In genomic region chr1:212749924-212750535, GRCh38 we compare ENCODE assay signal across 8 cellular contexts. TPM values are rescaled to one million over a fixed set of nuclear protein-coding genes. Genes with fewer than 3 reads are reported as not detected.
DNase-seq lines count a peak whose midpoint lies in the region; ATAC-seq, FAIRE-seq and TF ChIP-seq lines count a peak whose summit lies in the region.

No MANE protein-coding gene starts in this region.

- H2BK12ac ChIP-seq in H1 (ENCODE audit: low read depth, low read length) = 0 out of 2 replicates have a peak overlapping the region, but pooled peaks have one; percentile 21

- peak; percentile 48 to 64 for TF ChIP-seq RAD21 in H1 (IDR thresholded peaks at IDR 0.05 in 1 of 2, conservative IDR thresholded peaks at IDR 0.05 in 1 of 2; ENCODE audit: low read depth in 2 of 2, low read length in 2 of 2)

- H3K27ac ChIP-seq in H1 (ENCODE audit: low read depth, low read length) = no peak overlapping the region

- no peaks in the 10 kb centered on the region for H3K27me3 ChIP-seq in H1 (replicated peaks in 1 of 4; ENCODE audit: control insufficient read depth in 3 of 4, extremely low read depth in 1 of 4, insufficient read depth in 3 of 4, low read length in 3 of 4)

- WGBS in H1 (ENCODE audit: extremely low coverage in 1 of 2, insufficient coverage in 1 of 2, insufficient read length in 1 of 2, insufficient replicate concordance in 2 of 2, low coverage in 1 of 2, low lambda C conversion rate in 2 of 2, missing lambda C conversion rate in 1 of 2), 2 experiments = 51% methylated on average over 4 of the region's 4 CpGs; no CpG with 5 or more reads in 1 of the 2 experiments

- H3K4me1 ChIP-seq in H1 (replicated peaks in 1 of 4; ENCODE audit: control insufficient read depth in 3 of 4, insufficient read depth in 4 of 4, low read length in 3 of 4) (peaks cover 0 to 10% (median 8%) of the 10 kb centered on the region in 4 experiments; a peak in 5 of 7 replicates), mucosa of descending colon (ENCODE audit: low read depth) (no peaks in the 10 kb centered on the region)

- TF ChIP-seq POLR2A in H1 (IDR thresholded peaks at IDR 0.05; ENCODE audit: control extremely low read depth in 1 of 2, low read depth in 2 of 2, low read length in 2 of 2) = no peak

- peak; percentile 85 for ATAC-seq in mucosa of descending colon
- ATAC-seq in HG03469 (IDR thresholded peaks at IDR 0.05; ENCODE audit: unreplicated experiment) = no peak

- no peak overlapping the region for H2BK120ac ChIP-seq in H1 (replicated peaks; ENCODE audit: low read depth, low read length)

- FAIRE-seq in H1 (lab: Jason Lieb, UNC) = peak; percentile 32

- H3K18ac ChIP-seq in H1 (ENCODE audit: extremely low read depth, low read length) = 0 out of 2 replicates have a peak overlapping the region, but pooled peaks have one; percentile 57

- H4K5ac ChIP-seq in H1 (ENCODE audit: insufficient read length, low read depth, low read length) = no peak overlapping the region

- H3K4ac ChIP-seq in H1 (replicated peaks; ENCODE audit: insufficient read length, low read depth, low read length) = no peak overlapping the region

- H2BK5ac ChIP-seq in H1 (ENCODE audit: low read depth, low read length) = peak overlapping the region; percentile 86; the same call in 1 of the 2 replicates

- H3K4me1 Mint-ChIP-seq in activated CD4-positive, alpha-beta T cell treated with anti-CD3 and anti-CD28 coated beads, Interleukin-2, amount 10 ng/mL, durations not matched to agents 24 days and 14 days = peaks cover 39% of the 10 kb centered on the region

- no peak for TF ChIP-seq EP300 in H1 (IDR thresholded peaks at IDR 0.05; ENCODE audit: borderline replicate concordance in 1 of 2, low read depth in 2 of 2, low read length in 2 of 2)

- H2AFZ ChIP-seq in H1 (ENCODE audit: low read length) = no peak overlapping the region

- intact Hi-C loops in activated CD4-positive, alpha-beta T cell treated with anti-CD3 and anti-CD28 coated beads, Interleukin-2, amount 10 ng/mL, durations not matched to agents 24 days and 14 days (cut with micrococcal nuclease) = no loop called here
- intact Hi-C loops in mucosa of descending colon (cut with DNase I, micrococcal nuclease) = no loop called here

- H3K9me3 Mint-ChIP-seq in activated CD4-positive, alpha-beta T cell treated with anti-CD3 and anti-CD28 coated beads, Interleukin-2, amount 10 ng/mL, durations not matched to agents 24 days and 14 days = no peaks in the 10 kb centered on the region

- 0 out of 2 replicates have a peak overlapping the region, but pooled peaks have one; percentile 41 for H2BK20ac ChIP-seq in H1 (ENCODE audit: low read length)

- H3K9ac ChIP-seq in H1 (replicated peaks in 1 of 4; ENCODE audit: extremely low read depth in 1 of 4, low read depth in 3 of 4, low read length in 3 of 4) = no peak overlapping the region

- no peak overlapping the region for H4K91ac ChIP-seq in H1 (replicated peaks; ENCODE audit: insufficient read length, low read length)

- CTCF ChIA-PET in H1 (lab: Charles Lee; ENCODE audit: partially characterized antibody) = interaction anchor here (0.6 to 4.8 kb wide), 58 partner anchors 7 to 421 kb away, joined by 3 to 36 read pairs (median 4); partner anchors contain the start of genes ATF3, BATF3 and VASH2

- no peaks in the 10 kb centered on the region for H3K9me3 ChIP-seq in H1 (ENCODE audit: insufficient read depth in 2 of 2, low read depth in 1 of 2, low read length in 1 of 2)
- no peaks in the 10 kb centered on the region for H3K9me3 ChIP-seq in mucosa of descending colon

- H3K23ac ChIP-seq in H1 (ENCODE audit: insufficient read length) = no peak overlapping the region

- peaks cover 17% of the 10 kb centered on the region for H3K36me3 Mint-ChIP-seq in activated CD4-positive, alpha-beta T cell treated with anti-CD3 and anti-CD28 coated beads, Interleukin-2, amount 10 ng/mL, durations not matched to agents 24 days and 14 days (ENCODE audit: low read depth)

- no peak overlapping the region for H3K56ac ChIP-seq in H1 (replicated peaks; ENCODE audit: insufficient read length, low read depth, low read length)

- H3K27ac Mint-ChIP-seq in activated CD4-positive, alpha-beta T cell treated with anti-CD3 and anti-CD28 coated beads, Interleukin-2, amount 10 ng/mL, durations not matched to agents 24 days and 14 days = peak overlapping the region; percentile 1

- H3K27me3 Mint-ChIP-seq in activated CD4-positive, alpha-beta T cell treated with anti-CD3 and anti-CD28 coated beads, Interleukin-2, amount 10 ng/mL, durations not matched to agents 24 days and 14 days = no peaks in the 10 kb centered on the region

- no peak for DNase-seq in activated CD4-positive, alpha-beta T cell treated with anti-CD3 and anti-CD28 coated beads, Interleukin-2, amount 10 ng/mL, durations not matched to agents 24 days and 14 days
- DNase-seq in activated CD4-positive, alpha-beta T cell treated with anti-CD3 and anti-CD28 coated beads, Interleukin-2, amount 50 U/mL, for 4 hours = no peak
- DNase-seq in KG1 (lab: John Stamatoyannopoulos, UW) = peak; percentile 22
- DNase-seq in RPMI8226 = peak; percentile 39
- no peak for DNase-seq in H1 (ENCODE audit: low read depth in 1 of 2, low spot score in 2 of 2)
- DNase-seq in mucosa of descending colon = no peak
- no peak for DNase-seq in stimulated activated CD4-positive, alpha-beta T cell treated with anti-CD3 and anti-CD28 coated beads, Interleukin-2, amount 100 ng/mL, for 24 hours

- H2BK15ac ChIP-seq in H1 (ENCODE audit: low read length) = peak overlapping the region; percentile 61; the same call in 1 of the 2 replicates

- H4K8ac ChIP-seq in H1 (ENCODE audit: extremely low read depth, insufficient read depth, low read length) = no peak overlapping the region

- peaks cover 2% of the 10 kb centered on the region; the same call in 1 of the 2 replicates for H3K79me1 ChIP-seq in H1 (ENCODE audit: low read depth, low read length)

- H3K79me2 ChIP-seq in H1 (ENCODE audit: control insufficient read depth in 1 of 2, insufficient read depth in 2 of 2, low read length in 2 of 2) = peaks cover 0 to 9% of the 10 kb centered on the region in 2 experiments; a peak in 2 of 4 replicates

- H3K4me3 ChIP-seq in H1 (ENCODE audit: extremely low read depth in 1 of 4, insufficient read depth in 2 of 4, low read depth in 3 of 4, low read length in 4 of 4) (no peak overlapping the region), mucosa of descending colon (no peak overlapping the region)

- H4K20me1 ChIP-seq in H1 (replicated peaks in 1 of 2; ENCODE audit: control insufficient read depth in 1 of 2, insufficient read depth in 2 of 2, low read length in 2 of 2) = peaks cover 0 to 5% of the 10 kb centered on the region in 2 experiments

- peak overlapping the region in 1 of 2 experiments; percentile 48; a peak in 2 of 4 replicates for H3K4me2 ChIP-seq in H1 (ENCODE audit: insufficient read depth in 1 of 2, low read depth in 2 of 2, low read length in 2 of 2)

- TF ChIP-seq CTCF in H1 (IDR thresholded peaks at IDR 0.05; ENCODE audit: control extremely low read depth in 1 of 3, insufficient read depth in 1 of 3, low read depth in 1 of 3, low read length in 3 of 3) (peak in 2 of 3 experiments; percentile 68 to 80; a peak in 3 of 4 replicates), mucosa of descending colon (IDR thresholded peaks at IDR 0.05) (peak; percentile 40)

- H3K14ac ChIP-seq in H1 (ENCODE audit: insufficient read length) = no peak overlapping the region

- H3K23me2 ChIP-seq in H1 (ENCODE audit: low read depth, low read length) = 0 out of 2 replicates have a peak, but pooled peaks cover 3% of the 10 kb centered on the region

- H2AK5ac ChIP-seq in H1 (ENCODE audit: low read depth, low read length) = peak overlapping the region; percentile 90; the same call in 1 of the 2 replicates

- peak overlapping the region; percentile 22 for H3K4me3 Mint-ChIP-seq in activated CD4-positive, alpha-beta T cell treated with anti-CD3 and anti-CD28 coated beads, Interleukin-2, amount 10 ng/mL, durations not matched to agents 24 days and 14 days

- H3K36me3 ChIP-seq in H1 (ENCODE audit: control insufficient read depth in 2 of 4, insufficient read depth in 4 of 4, low read length in 3 of 4) (no peaks in the 10 kb centered on the region; a peak in 1 of 8 replicates), mucosa of descending colon (ENCODE audit: low read depth) (no peaks in the 10 kb centered on the region)

- POLR2A ChIA-PET in H1 (lab: Charles Lee; ENCODE audit: partially characterized antibody) = interaction anchor here (0.6 to 1.7 kb wide), 4 partner anchors 110 to 160 kb away, joined by 3 to 4 read pairs (median 4); partner anchors contain the start of gene ATF3

RNA-seq across cellular contexts. Expression of gene NSL1, which starts 41.5 kb away (rescaled TPM):
- total RNA-seq in activated CD4-positive, alpha-beta T cell treated with anti-CD3 and anti-CD28 coated beads, Interleukin-2, amount 10 ng/mL, durations not matched to agents 24 days and 14 days = 37.3 and 40.0 TPM in 2 replicates
- 48.3 and 51.7 TPM in 2 replicates for total RNA-seq in H1 (2021; fragmentation: NEBNext Ultra II Directional; extraction: Animal tissue kit (Norgen Biotek cat#: 25700))
- polyA plus RNA-seq in H1 (2011; rRNA removed) = 25.4 and 33.8 TPM in 2 replicates
- 28.9 TPM for polyA plus RNA-seq in H1 (2011; cell fraction: cytosol; rRNA removed)
- 22.0 TPM for polyA plus RNA-seq in H1 (2011; cell fraction: nucleus; rRNA removed)
- 29.9 to 36.1 TPM (median 34.8 TPM) in 4 replicates for polyA plus RNA-seq in H1 (2012, experiment 1 of 2)
- polyA plus RNA-seq in H1 (2012, experiment 2 of 2) = 9.6 TPM
- 30.7 TPM for polyA plus RNA-seq in H1 (2013, experiment 1 of 2)
- 32.4 TPM for polyA plus RNA-seq in H1 (2013, experiment 2 of 2)
- polyA minus RNA-seq in H1 (2011; rRNA and poly(A)+ RNA removed) = 20.6 and 28.6 TPM in 2 replicates
- polyA minus RNA-seq in H1 (2011; cell fraction: cytosol; rRNA and poly(A)+ RNA removed) = 25.8 TPM
- polyA minus RNA-seq in H1 (2011; cell fraction: nucleus; rRNA and poly(A)+ RNA removed) = 70.4 TPM
- 10 to 100 TPM; 20.4 to 25.3 (median 21.5) TPM for total RNA-seq in mucosa of descending colon

RNA-seq across cellular contexts. Expression of gene TATDN3, which starts 41.7 kb away (rescaled TPM):
- 15.1 and 16.2 TPM in 2 replicates for total RNA-seq in activated CD4-positive, alpha-beta T cell treated with anti-CD3 and anti-CD28 coated beads, Interleukin-2, amount 10 ng/mL, durations not matched to agents 24 days and 14 days
- total RNA-seq in H1 (2021; fragmentation: NEBNext Ultra II Directional; extraction: Animal tissue kit (Norgen Biotek cat#: 25700)) = 15.6 and 19.4 TPM in 2 replicates
- polyA plus RNA-seq in H1 (2011; rRNA removed) = 5.3 and 6.9 TPM in 2 replicates
- polyA plus RNA-seq in H1 (2011; cell fraction: cytosol; rRNA removed) = 11.1 TPM
- 3.0 TPM for polyA plus RNA-seq in H1 (2011; cell fraction: nucleus; rRNA removed)
- polyA plus RNA-seq in H1 (2012, experiment 1 of 2) = 12.1 to 17.3 TPM (median 14.8 TPM) in 4 replicates
- polyA plus RNA-seq in H1 (2012, experiment 2 of 2) = 3.9 TPM
- polyA plus RNA-seq in H1 (2013, experiment 1 of 2) = 10.5 TPM
- 11.8 TPM for polyA plus RNA-seq in H1 (2013, experiment 2 of 2)
- 10.9 and 14.0 TPM in 2 replicates for polyA minus RNA-seq in H1 (2011; rRNA and poly(A)+ RNA removed)
- polyA minus RNA-seq in H1 (2011; cell fraction: cytosol; rRNA and poly(A)+ RNA removed) = 8.7 TPM
- polyA minus RNA-seq in H1 (2011; cell fraction: nucleus; rRNA and poly(A)+ RNA removed) = 10.0 TPM
- 10 to 100 TPM in 2 of 3 donors, 1 to 10 TPM in 1; 9.2 to 10.8 (median 10.5) TPM for total RNA-seq in mucosa of descending colon

RNA-seq across cellular contexts. Expression of gene BATF3, which starts 50.4 kb away (rescaled TPM):
- total RNA-seq in activated CD4-positive, alpha-beta T cell treated with anti-CD3 and anti-CD28 coated beads, Interleukin-2, amount 10 ng/mL, durations not matched to agents 24 days and 14 days = 100.0 and 100 TPM in 2 replicates
- 6.3 and 7.3 TPM in 2 replicates for total RNA-seq in H1 (2021; fragmentation: NEBNext Ultra II Directional; extraction: Animal tissue kit (Norgen Biotek cat#: 25700))
- polyA plus RNA-seq in H1 (2011; rRNA removed) = 6.3 and 6.6 TPM in 2 replicates
- 3.3 TPM for polyA plus RNA-seq in H1 (2011; cell fraction: cytosol; rRNA removed)
- polyA plus RNA-seq in H1 (2011; cell fraction: nucleus; rRNA removed) = 2.7 TPM
- polyA plus RNA-seq in H1 (2012, experiment 1 of 2) = 0.98 to 5.7 TPM (median 3.4 TPM) in 4 replicates
- polyA plus RNA-seq in H1 (2012, experiment 2 of 2) = 5.9 TPM
- polyA plus RNA-seq in H1 (2013, experiment 1 of 2) = 6.0 TPM
- polyA plus RNA-seq in H1 (2013, experiment 2 of 2) = 6.4 TPM
- polyA minus RNA-seq in H1 (2011; rRNA and poly(A)+ RNA removed) = 0.56 and 0.98 TPM in 2 replicates
- not detected for polyA minus RNA-seq in H1 (2011; cell fraction: cytosol; rRNA and poly(A)+ RNA removed)
- 2.1 TPM for polyA minus RNA-seq in H1 (2011; cell fraction: nucleus; rRNA and poly(A)+ RNA removed)
- 1 to 10 TPM in 2 of 3 donors, under 1 TPM in 1; 0.38 to 2.9 (median 1.6) TPM for total RNA-seq in mucosa of descending colon

Comparison
In these comparisons a context has a peak if more than half of its experiments do, and no peak if none do; other contexts are left out.
1. DNase-seq: peak in KG1 (single experiment) and RPMI8226 (single experiment); none in activated CD4-positive, alpha-beta T cell treated with anti-CD3 and anti-CD28 coated beads, Interleukin-2, amount 10 ng/mL, durations not matched to agents 24 days and 14 days (single experiment), activated CD4-positive, alpha-beta T cell treated with anti-CD3 and anti-CD28 coated beads, Interleukin-2, amount 50 U/mL, for 4 hours (0 of 2), H1 (0 of 2), mucosa of descending colon (0 of 3) and stimulated activated CD4-positive, alpha-beta T cell treated with anti-CD3 and anti-CD28 coated beads, Interleukin-2, amount 100 ng/mL, for 24 hours (0 of 2).
2. RNA of gene BATF3, which starts 50.4 kb away (total RNA-seq): 100.0 to 100 TPM in activated CD4-positive, alpha-beta T cell treated with anti-CD3 and anti-CD28 coated beads, Interleukin-2, amount 10 ng/mL, durations not matched to agents 24 days and 14 days; 6.3 to 7.3 TPM in H1 and 0.38 to 2.9 TPM in mucosa of descending colon; every median in the first group is over 10 times any median in the second.